8 cellular contexts compared by ENCODE assay signal in genomic region chr7:30845426-30846135, GRCh38.
DNase-seq lines count a peak whose midpoint lies in the region; ATAC-seq, FAIRE-seq and TF ChIP-seq lines count a peak whose summit lies in the region.

No MANE protein-coding gene starts in this region.

- peak; percentile 3 for DNase-seq in LoVo (ENCODE audit: low spot score)
- DNase-seq in cerebellar nuclear complex (lab: John Stamatoyannopoulos, UW) = peak; percentile 78 to 93
- peak; percentile 69 for DNase-seq in testis
- DNase-seq in GM19239 (ENCODE audit: insufficient read length, low spot score) = no peak
- DNase-seq in activated CD4-positive, alpha-beta memory T cell treated with anti-CD3 and anti-CD28 coated beads, Interleukin-2, amount 10 ng/mL, durations not matched to agents 7 days and 5 days = no peak
- no peak for DNase-seq in GF-D8 (lab: John Stamatoyannopoulos, UW)

- intact Hi-C loops in testis (cut with DNase I; ENCODE audit: low total_unique reads) = no loop called here

- H3K9me3 Mint-ChIP-seq in activated CD4-positive, alpha-beta memory T cell treated with anti-CD3 and anti-CD28 coated beads, Interleukin-2, amount 10 ng/mL, durations not matched to agents 7 days and 5 days = no peaks in the 10 kb centered on the region

- H3K27me3 ChIP-seq in layer of hippocampus (ENCODE audit: control insufficient read depth, insufficient read depth, low read length) (no peaks in the 10 kb centered on the region), testis (no peaks in the 10 kb centered on the region)

- peaks cover 39% of the 10 kb centered on the region for H3K4me1 ChIP-seq in testis

- POLR2A ChIA-PET in activated CD4-positive, alpha-beta memory T cell treated with anti-CD3 and anti-CD28 coated beads, Interleukin-2, amount 10 ng/mL, durations not matched to agents 7 days and 5 days (lab: Charles Lee) = no interaction called here

- no peak for TF ChIP-seq CTCF in testis (IDR thresholded peaks at IDR 0.05)

- H3K36me3 ChIP-seq in testis (ENCODE audit: low read depth, missing control alignments) = no peaks in the 10 kb centered on the region

- H3K4me3 Mint-ChIP-seq in activated CD4-positive, alpha-beta memory T cell treated with anti-CD3 and anti-CD28 coated beads, Interleukin-2, amount 10 ng/mL, durations not matched to agents 7 days and 5 days = no peak overlapping the region

- H3K4me3 ChIP-seq in testis = no peak overlapping the region

- WGBS in testis, 2 donors = 58 to 68% methylated on average over 14 to 15 of the region's 15 CpGs

- no peaks in the 10 kb centered on the region for H3K4me1 Mint-ChIP-seq in activated CD4-positive, alpha-beta memory T cell treated with anti-CD3 and anti-CD28 coated beads, Interleukin-2, amount 10 ng/mL, durations not matched to agents 7 days and 5 days

- TF ChIP-seq POLR2A in testis (IDR thresholded peaks at IDR 0.05) = no peak

- no peaks in the 10 kb centered on the region for H3K9me3 ChIP-seq in testis

- no peak for FAIRE-seq in GM19239 (lab: Jason Lieb, UNC)

- H3K27ac ChIP-seq in layer of hippocampus (ENCODE audit: low read depth, low read length) = peak overlapping the region; percentile 67
- H3K27ac ChIP-seq in testis = peak overlapping the region; percentile 12 to 68

- H3K36me3 Mint-ChIP-seq in activated CD4-positive, alpha-beta memory T cell treated with anti-CD3 and anti-CD28 coated beads, Interleukin-2, amount 10 ng/mL, durations not matched to agents 7 days and 5 days (ENCODE audit: low read depth) = no peaks in the 10 kb centered on the region

- no peaks in the 10 kb centered on the region for H3K27me3 Mint-ChIP-seq in activated CD4-positive, alpha-beta memory T cell treated with anti-CD3 and anti-CD28 coated beads, Interleukin-2, amount 10 ng/mL, durations not matched to agents 7 days and 5 days

- CTCF ChIA-PET in activated CD4-positive, alpha-beta memory T cell treated with anti-CD3 and anti-CD28 coated beads, Interleukin-2, amount 10 ng/mL, durations not matched to agents 7 days and 5 days (lab: Charles Lee) = no interaction called here

- H3K27ac Mint-ChIP-seq in activated CD4-positive, alpha-beta memory T cell treated with anti-CD3 and anti-CD28 coated beads, Interleukin-2, amount 10 ng/mL, durations not matched to agents 7 days and 5 days = no peak overlapping the region

- ATAC-seq in GM21390 (IDR thresholded peaks at IDR 0.05; ENCODE audit: unreplicated experiment) = no peak

Comparison
In these comparisons a context has a peak if more than half of its experiments do, and no peak if none do; other contexts are left out.
1. DNase-seq: peak in LoVo (single experiment), cerebellar nuclear complex (2 of 2) and testis (single experiment); none in GM19239 (single experiment), activated CD4-positive, alpha-beta memory T cell treated with anti-CD3 and anti-CD28 coated beads, Interleukin-2, amount 10 ng/mL, durations not matched to agents 7 days and 5 days (single experiment) and GF-D8 (single experiment).